In genomic region chr19:15161028-15161984, GRCh38 we compare ENCODE assay signal across 8 cellular contexts. TPM values are rescaled to one million over a fixed set of nuclear protein-coding genes. Genes with fewer than 3 reads are reported as not detected.
DNase-seq lines count a peak whose midpoint lies in the region; ATAC-seq and TF ChIP-seq lines count a peak whose summit lies in the region.

No MANE protein-coding gene starts in this region.

- H3K27ac ChIP-seq in right lobe of liver: no peak overlapping the region

- ATAC-seq in right lobe of liver (peak; percentile 51 to 70 (median 60)), GM18511 (IDR thresholded peaks at IDR 0.05; ENCODE audit: unreplicated experiment) (no peak), GM19463 (IDR thresholded peaks at IDR 0.05; ENCODE audit: unreplicated experiment) (no peak)

- peak; percentile 25 to 45 (median 44) for TF ChIP-seq CTCF in right lobe of liver (IDR thresholded peaks at IDR 0.05)

- H3K9me3 ChIP-seq in right lobe of liver: no peaks in the 10 kb centered on the region

- peak; percentile 65 for DNase-seq in GM03348 (ENCODE audit: low spot score)
- DNase-seq in HUDEP-2 (lab: John Stamatoyannopoulos, UW; ENCODE audit: unreplicated experiment in 76 of 76): peak in 45 of 76 experiments; percentile 2 to 66 (median 31)
- peak; percentile 25 for DNase-seq in SKM-1 treated with dmso at 0.1 percent for 144 hours (lab: John Stamatoyannopoulos, UW; ENCODE audit: unreplicated experiment)
- no peak for DNase-seq in right lobe of liver
- no peak for DNase-seq in effector CD8-positive, alpha-beta T cell (lab: John Stamatoyannopoulos, UW)
- DNase-seq in DMS153 (lab: John Stamatoyannopoulos, UW): no peak

- H3K4me3 ChIP-seq in right lobe of liver: no peak overlapping the region

- TF ChIP-seq POLR2A in right lobe of liver (IDR thresholded peaks at IDR 0.05): no peak

- intact Hi-C loops in right lobe of liver (cut with DNase I): loop anchor here in 1 of 2 donors (10.0 kb wide), 1 partner anchor 403 kb away; no protein-coding TSS in a partner anchor

- no peaks in the 10 kb centered on the region for H3K36me3 ChIP-seq in right lobe of liver

- no peaks in the 10 kb centered on the region for H3K4me1 ChIP-seq in right lobe of liver

- H3K27me3 ChIP-seq in right lobe of liver: no peaks in the 10 kb centered on the region

- WGBS in right lobe of liver (ENCODE audit: insufficient coverage, low coverage, low lambda C conversion rate, missing lambda C conversion rate): 55% methylated on average over 4 of the region's 42 CpGs

RNA-seq across cellular contexts. Expression of gene NOTCH3, which starts 39.5 kb away (rescaled TPM):
- total RNA-seq in right lobe of liver: 1 to 10 TPM; 1.7 to 6.7 (median 2.4) TPM

RNA-seq across cellular contexts. Expression of gene SYDE1, which starts 54.1 kb away (rescaled TPM):
- 1 to 10 TPM; 2.7 to 7.4 (median 4.6) TPM for total RNA-seq in right lobe of liver

Comparison
In these comparisons a context has a peak if more than half of its experiments do, and no peak if none do; other contexts are left out.
1. DNase-seq: peak in GM03348 (single experiment), HUDEP-2 (45 of 76) and SKM-1 treated with dmso at 0.1 percent for 144 hours (single experiment); none in right lobe of liver (0 of 3), effector CD8-positive, alpha-beta T cell (single experiment) and DMS153 (single experiment).
2. ATAC-seq: peak in right lobe of liver (4 of 4); none in GM18511 (single experiment) and GM19463 (single experiment).